ENCODE assay signal across 9 cellular contexts in genomic region chr2:237591379-237591881, GRCh38. TPM values are rescaled to one million over a fixed set of nuclear protein-coding genes. Genes with fewer than 3 reads are reported as not detected.
DNase-seq lines count a peak whose midpoint lies in the region; ATAC-seq, FAIRE-seq and TF ChIP-seq lines count a peak whose summit lies in the region.
"Had no signal": no experiment of that assay in that cellular context is flagged by ENCODE, and none has a peak within 500 bp of the region (broad histone marks: within the 10 kb centered on the region; RNA-seq: fewer than 3 reads in every experiment).

No MANE protein-coding gene starts in this region.

- H3K27ac Mint-ChIP-seq in activated CD8-positive, alpha-beta memory T cell treated with anti-CD3 and anti-CD28 coated beads, Interleukin-2, amount 10 ng/mL, durations not matched to agents 7 days and 5 days = no peak overlapping the region
- H3K27ac Mint-ChIP-seq: CD8-positive, alpha-beta T cell had no signal

- CTCF ChIA-PET in activated CD8-positive, alpha-beta memory T cell treated with anti-CD3 and anti-CD28 coated beads, Interleukin-2, amount 10 ng/mL, durations not matched to agents 7 days and 5 days (lab: Charles Lee) = interaction anchor here (0.7 kb wide), 1 partner anchor 580 kb away, joined by 3 read pairs; no protein-coding TSS in a partner anchor

- H3K9me3 ChIP-seq in keratinocyte (ENCODE audit: control insufficient read depth, low read depth, low read length) = no peaks in the 10 kb centered on the region
- H3K9me3 ChIP-seq in aorta (ENCODE audit: control insufficient read depth, low read length) = no peaks in the 10 kb centered on the region

- H3K4me2 ChIP-seq in keratinocyte (ENCODE audit: control insufficient read depth, extremely low read depth, insufficient read depth, low read depth, low read length) = peak overlapping the region; percentile 42

- H3K36me3 Mint-ChIP-seq in activated CD8-positive, alpha-beta memory T cell treated with anti-CD3 and anti-CD28 coated beads, Interleukin-2, amount 10 ng/mL, durations not matched to agents 7 days and 5 days = no peaks in the 10 kb centered on the region
- H3K36me3 Mint-ChIP-seq: CD8-positive, alpha-beta T cell had no signal

- peak overlapping the region; percentile 95 for H3K27ac ChIP-seq in VCaP
- H3K27ac ChIP-seq in keratinocyte (ENCODE audit: control insufficient read depth, insufficient read depth, low read length) = peak overlapping the region; percentile 7
- no peak overlapping the region for H3K27ac ChIP-seq in aorta (ENCODE audit: low read depth in 1 of 2, low read length in 2 of 2)

- TF ChIP-seq CTCF in VCaP (conservative IDR thresholded peaks at IDR 0.05) (no peak), keratinocyte (optimal IDR thresholded peaks at IDR 0.05 in 1 of 3, IDR thresholded peaks at IDR 0.05 in 1 of 3, conservative IDR thresholded peaks at IDR 0.05 in 1 of 3; ENCODE audit: extremely low read depth in 1 of 3, insufficient read depth in 2 of 3, low read length in 3 of 3) (no peak)

- H3K4me3 ChIP-seq in keratinocyte (ENCODE audit: control insufficient read depth in 2 of 3, extremely low read depth in 1 of 3, insufficient read depth in 2 of 3, low read depth in 1 of 3, low read length in 3 of 3) (peak overlapping the region in 2 of 3 experiments; percentile 37 to 38), aorta (ENCODE audit: low read length in 2 of 2) (no peak overlapping the region)

- H3K9ac ChIP-seq in keratinocyte (ENCODE audit: control insufficient read depth, extremely low read depth, insufficient read depth, low read length) = peak overlapping the region; percentile 13

- no peak for FAIRE-seq in keratinocyte (lab: Jason Lieb, UNC)

- intact Hi-C loops in aorta (cut with DNase I) = loop anchor here in 1 of 2 donors (5.0 kb wide), 2 partner anchors 36 to 151 kb away; partner anchors contain the start of gene LRRFIP1

- 83 to 87% methylated on average over 15 of the region's 15 CpGs for WGBS in aorta, 2 donors

- no peaks in the 10 kb centered on the region for H4K20me1 ChIP-seq in keratinocyte (ENCODE audit: control insufficient read depth, extremely low read depth, insufficient read depth, low read length)

- peaks cover 25% of the 10 kb centered on the region for H3K27me3 Mint-ChIP-seq in activated CD8-positive, alpha-beta memory T cell treated with anti-CD3 and anti-CD28 coated beads, Interleukin-2, amount 10 ng/mL, durations not matched to agents 7 days and 5 days

- H2AFZ ChIP-seq in keratinocyte (ENCODE audit: control insufficient read depth, low read length) = peak overlapping the region; percentile 68

- no peaks in the 10 kb centered on the region for H3K9me3 Mint-ChIP-seq in activated CD8-positive, alpha-beta memory T cell treated with anti-CD3 and anti-CD28 coated beads, Interleukin-2, amount 10 ng/mL, durations not matched to agents 7 days and 5 days (ENCODE audit: low read depth)
- H3K9me3 Mint-ChIP-seq: CD8-positive, alpha-beta T cell had no signal

- H3K4me3 Mint-ChIP-seq in activated CD8-positive, alpha-beta memory T cell treated with anti-CD3 and anti-CD28 coated beads, Interleukin-2, amount 10 ng/mL, durations not matched to agents 7 days and 5 days = no peak overlapping the region
- H3K4me3 Mint-ChIP-seq: CD8-positive, alpha-beta T cell had no signal

- no peaks in the 10 kb centered on the region for H3K79me2 ChIP-seq in keratinocyte (ENCODE audit: control insufficient read depth, insufficient read depth, low read length)

- H3K27me3 ChIP-seq in keratinocyte (ENCODE audit: control insufficient read depth, extremely low read depth, insufficient read depth, low read length) = no peaks in the 10 kb centered on the region
- H3K27me3 ChIP-seq in aorta (ENCODE audit: control insufficient read depth in 1 of 2, insufficient read depth in 2 of 2, low read length in 1 of 2) = no peaks in the 10 kb centered on the region

- H3K9me1 ChIP-seq in keratinocyte (ENCODE audit: control insufficient read depth, extremely low read depth, insufficient read depth, low read length) = no peaks in the 10 kb centered on the region

- peaks cover 13% of the 10 kb centered on the region for H3K4me1 Mint-ChIP-seq in activated CD8-positive, alpha-beta memory T cell treated with anti-CD3 and anti-CD28 coated beads, Interleukin-2, amount 10 ng/mL, durations not matched to agents 7 days and 5 days

- dilution Hi-C loops in keratinocyte (cut with MboI; ENCODE audit: extremely low pct_ligation_motif_present, low sequenced_read_pairs) = no loop called here

- ATAC-seq in activated CD8-positive, alpha-beta memory T cell treated with anti-CD3 and anti-CD28 coated beads, Interleukin-2, amount 10 ng/mL, durations not matched to agents 7 days and 5 days = peak; percentile 59
- ATAC-seq in aorta (ENCODE audit: low FRiP score) = no peak
- ATAC-seq in GM18520 (IDR thresholded peaks at IDR 0.05; ENCODE audit: unreplicated experiment) = no peak
- ATAC-seq in GM18498 (IDR thresholded peaks at IDR 0.05; ENCODE audit: unreplicated experiment) = no peak
- ATAC-seq in GM19395 (IDR thresholded peaks at IDR 0.05; ENCODE audit: unreplicated experiment) = no peak
- ATAC-seq: CD8-positive, alpha-beta T cell had no signal

- H3K4me1 ChIP-seq in keratinocyte (ENCODE audit: control insufficient read depth, extremely low read depth, insufficient read depth, low read length) = peaks cover 19% of the 10 kb centered on the region
- peaks cover 0 to 4% of the 10 kb centered on the region in 2 donors for H3K4me1 ChIP-seq in aorta (ENCODE audit: control insufficient read depth in 1 of 2, insufficient read depth in 2 of 2, low read length in 2 of 2)

- H3K36me3 ChIP-seq in keratinocyte (ENCODE audit: control insufficient read depth in 2 of 2, extremely low read depth in 1 of 2, insufficient read depth in 2 of 2, low read length in 2 of 2) (no peaks in the 10 kb centered on the region), aorta (ENCODE audit: control insufficient read depth in 1 of 2, insufficient read depth in 2 of 2, low read length in 1 of 2) (no peaks in the 10 kb centered on the region)

- no peak for DNase-seq in activated CD8-positive, alpha-beta memory T cell treated with anti-CD3 and anti-CD28 coated beads, Interleukin-2, amount 10 ng/mL, durations not matched to agents 7 days and 5 days
- no peak for DNase-seq in activated CD8-positive, alpha-beta memory T cell treated with anti-CD3 and anti-CD28 coated beads, Interleukin-2, amount 50 U/mL, for 48 hours
- DNase-seq in keratinocyte (ENCODE audit: low read depth, low spot score) (no peak), aorta (peak; percentile 60 to 67)
- DNase-seq: CD8-positive, alpha-beta T cell had no signal

RNA-seq across cellular contexts. Expression of gene RAB17, which starts 0.9 kb away (rescaled TPM):
- not detected for total RNA-seq in activated CD8-positive, alpha-beta memory T cell treated with anti-CD3 and anti-CD28 coated beads, Interleukin-2, amount 10 ng/mL, durations not matched to agents 7 days and 5 days
- polyA plus RNA-seq in keratinocyte (1.4 to 3.7 TPM (median 2.4 TPM) in 3 replicates), aorta (10 to 100 TPM; 11.1 to 22.3 TPM)
- 0.45 TPM for polyA plus RNA-seq in keratinocyte (2011; ENCODE audit: low read depth)
- polyA plus RNA-seq in keratinocyte (2011; cell fraction: cytosol; rRNA removed) = 1.2 and 2.1 TPM in 2 replicates
- polyA plus RNA-seq in keratinocyte (2011; cell fraction: nucleus; rRNA removed) = 1.9 and 2.1 TPM in 2 replicates
- polyA plus RNA-seq in keratinocyte (2012; ENCODE audit: low replicate concordance) = 1.2 and 2.3 TPM in 2 replicates
- 0.92 to 3.0 TPM (median 1.3 TPM) in 3 replicates for polyA minus RNA-seq in keratinocyte
- polyA minus RNA-seq in keratinocyte (2011; cell fraction: cytosol; rRNA and poly(A)+ RNA removed) = 4.0 TPM
- 0.23 and 2.1 TPM in 2 replicates for polyA minus RNA-seq in keratinocyte (2011; cell fraction: nucleus; rRNA and poly(A)+ RNA removed)
- total RNA-seq in aorta = 1 to 10 TPM; 3.7 to 4.5 TPM
- total RNA-seq: CD8-positive, alpha-beta T cell had no signal

RNA-seq across cellular contexts. Expression of gene PRLH, which starts 25.1 kb away (rescaled TPM):
- not detected for total RNA-seq in activated CD8-positive, alpha-beta memory T cell treated with anti-CD3 and anti-CD28 coated beads, Interleukin-2, amount 10 ng/mL, durations not matched to agents 7 days and 5 days
- polyA plus RNA-seq in keratinocyte (not detected in 3 replicates), aorta (not detected)
- polyA plus RNA-seq in keratinocyte (2011; ENCODE audit: low read depth) = not detected
- polyA plus RNA-seq in keratinocyte (2011; cell fraction: cytosol; rRNA removed) = not detected in 2 replicates
- polyA plus RNA-seq in keratinocyte (2011; cell fraction: nucleus; rRNA removed) = not detected in 2 replicates
- polyA plus RNA-seq in keratinocyte (2012; ENCODE audit: low replicate concordance) = not detected in 2 replicates
- not detected in 3 replicates for polyA minus RNA-seq in keratinocyte
- not detected for polyA minus RNA-seq in keratinocyte (2011; cell fraction: cytosol; rRNA and poly(A)+ RNA removed)
- polyA minus RNA-seq in keratinocyte (2011; cell fraction: nucleus; rRNA and poly(A)+ RNA removed) = not detected in 2 replicates
- not detected for total RNA-seq in aorta
- total RNA-seq: CD8-positive, alpha-beta T cell had no signal

RNA-seq across cellular contexts. Expression of gene LRRFIP1, which starts 36.0 kb away (rescaled TPM):
- 100 to 1,000 TPM; 197 to 229 TPM for total RNA-seq in activated CD8-positive, alpha-beta memory T cell treated with anti-CD3 and anti-CD28 coated beads, Interleukin-2, amount 10 ng/mL, durations not matched to agents 7 days and 5 days
- polyA plus RNA-seq in keratinocyte (69.7 to 115 TPM (median 112 TPM) in 3 replicates), aorta (100 to 1,000 TPM; 100 to 105 TPM)
- 305 TPM for polyA plus RNA-seq in keratinocyte (2011; ENCODE audit: low read depth)
- polyA plus RNA-seq in keratinocyte (2011; cell fraction: cytosol; rRNA removed) = 67.2 and 85.7 TPM in 2 replicates
- polyA plus RNA-seq in keratinocyte (2011; cell fraction: nucleus; rRNA removed) = 110 and 143 TPM in 2 replicates
- polyA plus RNA-seq in keratinocyte (2012; ENCODE audit: low replicate concordance) = 74.2 and 112 TPM in 2 replicates
- polyA minus RNA-seq in keratinocyte = 31.8 to 118 TPM (median 45.0 TPM) in 3 replicates
- 40.3 TPM for polyA minus RNA-seq in keratinocyte (2011; cell fraction: cytosol; rRNA and poly(A)+ RNA removed)
- polyA minus RNA-seq in keratinocyte (2011; cell fraction: nucleus; rRNA and poly(A)+ RNA removed) = 62.3 and 149 TPM in 2 replicates
- total RNA-seq in aorta = 100 to 1,000 TPM; 234 to 348 TPM

Comparison
In these comparisons a context has a peak if more than half of its experiments do, and no peak if none do; other contexts are left out.
1. DNase-seq: peak in aorta (2 of 2); none in activated CD8-positive, alpha-beta memory T cell treated with anti-CD3 and anti-CD28 coated beads, Interleukin-2, amount 10 ng/mL, durations not matched to agents 7 days and 5 days (single experiment), activated CD8-positive, alpha-beta memory T cell treated with anti-CD3 and anti-CD28 coated beads, Interleukin-2, amount 50 U/mL, for 48 hours (single experiment) and keratinocyte (single experiment).
2. H3K27ac ChIP-seq: peak in VCaP (single experiment) and keratinocyte (single experiment); none in aorta (0 of 2).
3. H3K4me3 ChIP-seq: peak in keratinocyte (2 of 3); none in aorta (0 of 2).
4. RNA of gene RAB17, which starts 0.9 kb away (total RNA-seq): 3.7 to 4.5 TPM in aorta; not detected in activated CD8-positive, alpha-beta memory T cell treated with anti-CD3 and anti-CD28 coated beads, Interleukin-2, amount 10 ng/mL, durations not matched to agents 7 days and 5 days; every median in the first group is over 4 times any median in the second.